8 cellular contexts compared by ENCODE assay signal in genomic region chr18:22347624-22348511, GRCh38.
DNase-seq lines count a peak whose midpoint lies in the region; TF ChIP-seq lines count a peak whose summit lies in the region.

No MANE protein-coding gene starts in this region.

- TF ChIP-seq CTCF in VCaP (conservative IDR thresholded peaks at IDR 0.05) (no peak), glutamatergic neuron (IDR thresholded peaks at IDR 0.05; ENCODE audit: partially characterized antibody, unreplicated experiment) (no peak)

- H3K27me3 Mint-ChIP-seq in glutamatergic neuron (ENCODE audit: unreplicated experiment) = peaks cover 35% of the 10 kb centered on the region

- peaks cover 9% of the 10 kb centered on the region for H3K4me1 Mint-ChIP-seq in glutamatergic neuron (ENCODE audit: low read depth, unreplicated experiment)

- peaks cover 6% of the 10 kb centered on the region for H3K9me3 Mint-ChIP-seq in glutamatergic neuron (ENCODE audit: unreplicated experiment)

- no peaks in the 10 kb centered on the region for H3K36me3 Mint-ChIP-seq in glutamatergic neuron (ENCODE audit: unreplicated experiment)

- intact Hi-C loops in posterior vena cava (cut with DNase I) = loop anchor here (5.0 to 10.0 kb wide), 4 partner anchors 156 to 217 kb away; no protein-coding TSS in a partner anchor

- DNase-seq in EL (peak; percentile 23), glutamatergic neuron (no peak), posterior vena cava (ENCODE audit: low spot score) (peak; percentile 83), epidermal melanocyte (ENCODE audit: insufficient read length, low spot score) (no peak), NK-92 (lab: John Stamatoyannopoulos, UW; ENCODE audit: unreplicated experiment) (no peak), germinal center (ENCODE audit: low spot score) (no peak), ecto neural progenitor cell (ENCODE audit: low spot score) (no peak)

- H3K4me3 Mint-ChIP-seq in glutamatergic neuron (ENCODE audit: unreplicated experiment) = peak overlapping the region; percentile 78

- no peak overlapping the region for H3K27ac Mint-ChIP-seq in glutamatergic neuron (ENCODE audit: unreplicated experiment)

- peak overlapping the region; percentile 45; the same call in 1 of the 2 replicates for H3K27ac ChIP-seq in VCaP

Comparison
In these comparisons a context has a peak if more than half of its experiments do, and no peak if none do; other contexts are left out.
1. DNase-seq: peak in EL (single experiment) and posterior vena cava (single experiment); none in glutamatergic neuron (single experiment), epidermal melanocyte (single experiment), NK-92 (single experiment), germinal center (single experiment) and ecto neural progenitor cell (single experiment).